1 cellular context compared by ENCODE assay signal in genomic region chr5:32443145-32443540, GRCh38.
A peak's percentile ranks its signal among the peaks of the same experiment; 100 is the strongest.
TF ChIP-seq lines count a peak whose summit lies in the region.

No MANE protein-coding gene starts in this region.

TF ChIP-seq in GM12878, 131 proteins besides CTCF, POLR2A, EP300 and RAD21 (continued from another document):
- no peak for TF ChIP-seq PBX3 (IDR thresholded peaks at IDR 0.05; ENCODE audit: insufficient replicate concordance, low read depth, low read length)
- TF ChIP-seq LARP7 (IDR thresholded peaks at IDR 0.05): no peak
- no peak for TF ChIP-seq MTA2 (IDR thresholded peaks at IDR 0.05; ENCODE audit: low read depth)
- TF ChIP-seq NR2C2 (IDR thresholded peaks at IDR 0.05; ENCODE audit: borderline replicate concordance, control insufficient read depth, insufficient read length, low read depth): no peak
- TF ChIP-seq POU2F2 (IDR thresholded peaks at IDR 0.05; ENCODE audit: borderline replicate concordance, low read depth, low read length): no peak
- TF ChIP-seq EED (IDR thresholded peaks at IDR 0.05; ENCODE audit: low read depth): peak; percentile 19; the same call in 1 of the 2 replicates
- TF ChIP-seq EZH2 (IDR thresholded peaks at IDR 0.05; ENCODE audit: borderline replicate concordance, control insufficient read depth, low read depth, low read length): no peak
- no peak for TF ChIP-seq HDGF (IDR thresholded peaks at IDR 0.05)
- TF ChIP-seq HCFC1 (IDR thresholded peaks at IDR 0.05; ENCODE audit: low read length): no peak
- TF ChIP-seq NFIC (IDR thresholded peaks at IDR 0.05; ENCODE audit: low read depth, low read length): peak; percentile 52; the same call in 1 of the 2 replicates
- no peak for TF ChIP-seq RBBP5 (conservative IDR thresholded peaks at IDR 0.05)
- no peak for TF ChIP-seq SKIL (IDR thresholded peaks at IDR 0.05; ENCODE audit: low read depth, poor library complexity, severe bottlenecking)
- TF ChIP-seq SMAD5 (IDR thresholded peaks at IDR 0.05; ENCODE audit: low read depth): no peak
- no peak for TF ChIP-seq IRF3 (IDR thresholded peaks at IDR 0.05)
- TF ChIP-seq PML (IDR thresholded peaks at IDR 0.05; ENCODE audit: low read length): no peak
- TF ChIP-seq IKZF1 (conservative IDR thresholded peaks at IDR 0.05): no peak
- no peak for TF ChIP-seq HDAC6 (IDR thresholded peaks at IDR 0.05; ENCODE audit: unreplicated experiment)
- TF ChIP-seq TCF7 (IDR thresholded peaks at IDR 0.05; ENCODE audit: borderline replicate concordance): no peak
- peak; percentile 37; the same call in 1 of the 2 replicates for TF ChIP-seq NR2C1 (IDR thresholded peaks at IDR 0.05)
- TF ChIP-seq ZNF622 (IDR thresholded peaks at IDR 0.05): no peak
- no peak for TF ChIP-seq TAF1 (IDR thresholded peaks at IDR 0.05; ENCODE audit: borderline replicate concordance, low read depth, low read length)
- no peak for TF ChIP-seq SIN3A (IDR thresholded peaks at IDR 0.05; ENCODE audit: low read depth, low read length)
- TF ChIP-seq STAT3 (IDR thresholded peaks at IDR 0.05; ENCODE audit: low read depth, low read length): no peak
- TF ChIP-seq SREBF1 (IDR thresholded peaks at IDR 0.05; ENCODE audit: low read length): no peak
- TF ChIP-seq CBX5 (IDR thresholded peaks at IDR 0.05; ENCODE audit: low read depth): no peak
- no peak for TF ChIP-seq CUX1 (IDR thresholded peaks at IDR 0.05; ENCODE audit: insufficient replicate concordance, low read depth, low read length)
- TF ChIP-seq TBL1XR1 (IDR thresholded peaks at IDR 0.05; ENCODE audit: low read depth, low read length): no peak
- no peak for TF ChIP-seq ZZZ3 (IDR thresholded peaks at IDR 0.05; ENCODE audit: control insufficient read depth, insufficient read length, low read depth)
- no peak for TF ChIP-seq ESRRA (IDR thresholded peaks at IDR 0.05; ENCODE audit: low read length)
- no peak for TF ChIP-seq IKZF2 (IDR thresholded peaks at IDR 0.05)
- no peak for TF ChIP-seq SMC3 (IDR thresholded peaks at IDR 0.05; ENCODE audit: borderline replicate concordance, low read length)
- no peak for TF ChIP-seq STAT1 (conservative IDR thresholded peaks at IDR 0.05)
- TF ChIP-seq ZBED1 (IDR thresholded peaks at IDR 0.05; ENCODE audit: borderline replicate concordance): no peak
- no peak for TF ChIP-seq GATAD2B (conservative IDR thresholded peaks at IDR 0.05; ENCODE audit: low read depth)
- TF ChIP-seq BCL11A (IDR thresholded peaks at IDR 0.05; ENCODE audit: low read depth, low read length): no peak
- TF ChIP-seq RCOR1 (conservative IDR thresholded peaks at IDR 0.05; ENCODE audit: low read depth, low read length): no peak
- no peak for TF ChIP-seq MYB (IDR thresholded peaks at IDR 0.05; ENCODE audit: borderline replicate concordance, low read depth, low read length)
- no peak for TF ChIP-seq BCL3 (IDR thresholded peaks at IDR 0.05; ENCODE audit: borderline replicate concordance, insufficient read depth, low read depth, low read length, poor library complexity, severe bottlenecking)
- 0 out of 2 replicates have a peak, but pooled peaks have one; percentile 46 for TF ChIP-seq NBN (IDR thresholded peaks at IDR 0.05)
- TF ChIP-seq MEF2A (IDR thresholded peaks at IDR 0.05; ENCODE audit: insufficient read depth, low read depth, low read length): no peak
- no peak for TF ChIP-seq PAX8 (IDR thresholded peaks at IDR 0.05)
- peak; percentile 61; the same call in 1 of the 2 replicates for TF ChIP-seq PKNOX1 (IDR thresholded peaks at IDR 0.05)
- TF ChIP-seq CBX3 (IDR thresholded peaks at IDR 0.05; ENCODE audit: borderline replicate concordance, low read depth): no peak
- no peak for TF ChIP-seq MTA3 (IDR thresholded peaks at IDR 0.05; ENCODE audit: borderline replicate concordance, low read length)
- no peak; the same call in 1 of the 2 replicates for TF ChIP-seq POLR2AphosphoS5 (IDR thresholded peaks at IDR 0.05; ENCODE audit: low read length)
- TF ChIP-seq RB1 (IDR thresholded peaks at IDR 0.05; ENCODE audit: borderline replicate concordance): no peak
- no peak for TF ChIP-seq RELB (IDR thresholded peaks at IDR 0.05; ENCODE audit: low read depth)
- TF ChIP-seq JUNB (IDR thresholded peaks at IDR 0.05): peak; percentile 23; the same call in 1 of the 2 replicates
- TF ChIP-seq JUND (IDR thresholded peaks at IDR 0.05; ENCODE audit: low read depth, low read length): no peak
- TF ChIP-seq SUPT20H (IDR thresholded peaks at IDR 0.05; ENCODE audit: borderline replicate concordance, control insufficient read depth, low read depth, low read length): no peak
